15 cellular contexts compared by ENCODE assay signal in genomic region chr7:102542083-102542482, GRCh38. TPM values are rescaled to one million over a fixed set of nuclear protein-coding genes. Genes with fewer than 3 reads are reported as not detected.
DNase-seq lines count a peak whose midpoint lies in the region; ATAC-seq, FAIRE-seq and TF ChIP-seq lines count a peak whose summit lies in the region.
"Not testable (repeated sequence)": the region's sequence is repeated elsewhere in the genome, so short reads cannot be mapped to it uniquely, and the experiment has no call there.
"Had no signal": no experiment of that assay in that cellular context is flagged by ENCODE, and none has a peak within 500 bp of the region (broad histone marks: within the 10 kb centered on the region; RNA-seq: fewer than 3 reads in every experiment).

No MANE protein-coding gene starts in this region.

- H3K27me3 Mint-ChIP-seq in CD14-positive monocyte (ENCODE audit: low read depth in 3 of 3); activated CD4-positive, alpha-beta T cell treated with anti-CD3 and anti-CD28 coated beads, Interleukin-2, amount 10 ng/mL, durations not matched to agents 24 days and 14 days: not testable (repeated sequence)

- not testable (repeated sequence) for H3K36me3 Mint-ChIP-seq in CD14-positive monocyte; activated CD4-positive, alpha-beta T cell treated with anti-CD3 and anti-CD28 coated beads, Interleukin-2, amount 10 ng/mL, durations not matched to agents 24 days and 14 days (ENCODE audit: low read depth)

- FAIRE-seq in kidney (lab: Jason Lieb, UNC), result not testable (repeated sequence)

- not testable (repeated sequence) for H3K4me1 Mint-ChIP-seq in CD14-positive monocyte; activated CD4-positive, alpha-beta T cell treated with anti-CD3 and anti-CD28 coated beads, Interleukin-2, amount 10 ng/mL, durations not matched to agents 24 days and 14 days

- intact Hi-C loops in CD14-positive monocyte (cut with micrococcal nuclease); activated CD4-positive, alpha-beta T cell treated with anti-CD3 and anti-CD28 coated beads, Interleukin-2, amount 10 ng/mL, durations not matched to agents 24 days and 14 days (cut with micrococcal nuclease); cardiac septum (cut with DNase I); kidney (cut with DNase I); sigmoid colon (cut with DNase I); aorta (cut with DNase I): not testable (repeated sequence)

- not testable (repeated sequence) for TF ChIP-seq CTCF in CD14-positive monocyte (IDR thresholded peaks at IDR 0.05); epithelial cell of esophagus (IDR thresholded peaks at IDR 0.05; ENCODE audit: insufficient read depth, low read depth, low read length, missing control alignments); kidney (IDR thresholded peaks at IDR 0.05; ENCODE audit: borderline replicate concordance, extremely low read depth, insufficient read depth); sigmoid colon (IDR thresholded peaks at IDR 0.05)

- H3K27ac Mint-ChIP-seq in CD14-positive monocyte; activated CD4-positive, alpha-beta T cell treated with anti-CD3 and anti-CD28 coated beads, Interleukin-2, amount 10 ng/mL, durations not matched to agents 24 days and 14 days: not testable (repeated sequence)

- H3K4me1 ChIP-seq in kidney (ENCODE audit: control insufficient read depth in 1 of 2, insufficient read depth in 1 of 2, low read depth in 1 of 2, low read length in 2 of 2); sigmoid colon; aorta (ENCODE audit: control insufficient read depth in 1 of 2, insufficient read depth in 2 of 2, low read length in 2 of 2): not testable (repeated sequence)

- H3K27ac ChIP-seq in kidney (ENCODE audit: low read depth in 2 of 2, low read length in 2 of 2); sigmoid colon; aorta (ENCODE audit: low read depth in 1 of 2, low read length in 2 of 2): not testable (repeated sequence)

- not testable (repeated sequence) for TF ChIP-seq EP300 in sigmoid colon (IDR thresholded peaks at IDR 0.05)

- WGBS in sigmoid colon, 2 donors, result 100% methylated on average over 4 of the region's 8 CpGs
- WGBS in aorta, 2 donors, result 94 to 98% methylated on average over 3 to 4 of the region's 8 CpGs

- peak; percentile 8 for ATAC-seq in aorta (ENCODE audit: low FRiP score)

- not testable (repeated sequence) for H3K4me3 Mint-ChIP-seq in CD14-positive monocyte; activated CD4-positive, alpha-beta T cell treated with anti-CD3 and anti-CD28 coated beads, Interleukin-2, amount 10 ng/mL, durations not matched to agents 24 days and 14 days

- H3K9ac ChIP-seq in kidney (ENCODE audit: low read length in 2 of 2), result not testable (repeated sequence)

- TF ChIP-seq POLR2A in sigmoid colon (IDR thresholded peaks at IDR 0.05), result not testable (repeated sequence)

- H3K9me3 ChIP-seq in kidney (ENCODE audit: control insufficient read depth in 1 of 2, low read length in 2 of 2); sigmoid colon; aorta (ENCODE audit: control insufficient read depth, low read length): not testable (repeated sequence)

- peak overlapping the region; percentile 24 for H3K4me3 ChIP-seq in epithelial cell of esophagus (ENCODE audit: low read length)
- H3K4me3 ChIP-seq in kidney (ENCODE audit: low read length in 2 of 2); sigmoid colon; aorta (ENCODE audit: low read length in 2 of 2): not testable (repeated sequence)

- H3K36me3 ChIP-seq in kidney (ENCODE audit: control insufficient read depth in 1 of 2, insufficient read depth in 2 of 2, low read length in 2 of 2); sigmoid colon; aorta (ENCODE audit: control insufficient read depth in 1 of 2, insufficient read depth in 2 of 2, low read length in 1 of 2): not testable (repeated sequence)

- not testable (repeated sequence) for H3K9me3 Mint-ChIP-seq in CD14-positive monocyte; activated CD4-positive, alpha-beta T cell treated with anti-CD3 and anti-CD28 coated beads, Interleukin-2, amount 10 ng/mL, durations not matched to agents 24 days and 14 days

- DNase-seq in CD14-positive monocyte (ENCODE audit: low spot score), result peak; percentile 36
- peak; percentile 34 for DNase-seq in activated CD4-positive, alpha-beta T cell treated with anti-CD3 and anti-CD28 coated beads, Interleukin-2, amount 10 ng/mL, durations not matched to agents 24 days and 14 days
- not testable (repeated sequence) for DNase-seq in epithelial cell of esophagus (ENCODE audit: low read depth)
- peak; percentile 60 for DNase-seq in cardiac septum (ENCODE audit: low spot score)
- DNase-seq in kidney, result peak; percentile 39
- peak; percentile 77 for DNase-seq in mesenteric fat pad (ENCODE audit: low spot score)
- DNase-seq in sigmoid colon, result peak; percentile 42
- peak in 1 of 2 donors; percentile 17 for DNase-seq in aorta

- not testable (repeated sequence) for H3K27me3 ChIP-seq in sigmoid colon; aorta (ENCODE audit: control insufficient read depth in 1 of 2, insufficient read depth in 2 of 2, low read length in 1 of 2)

RNA-seq across cellular contexts. Expression of gene UPK3BL2, which starts 1.4 kb away (rescaled TPM):
- polyA plus RNA-seq in CD14-positive monocyte, result under 1 TPM; 0.30 to 0.39 TPM
- total RNA-seq in activated CD4-positive, alpha-beta T cell treated with anti-CD3 and anti-CD28 coated beads, Interleukin-2, amount 10 ng/mL, durations not matched to agents 24 days and 14 days, result 14.1 and 19.2 TPM in 2 replicates
- 7.7 TPM for total RNA-seq in cardiac septum
- 21.6 TPM for total RNA-seq in kidney
- polyA plus RNA-seq in kidney (ENCODE audit: insufficient read depth, low read depth, low replicate concordance), result 6.8 TPM
- total RNA-seq in mesenteric fat pad, result 9.9 TPM
- 10 to 100 TPM in 1 of 4 donors, 1 to 10 TPM in 2, under 1 TPM in 1; 0.99 to 10.9 (median 3.4) TPM for total RNA-seq in sigmoid colon
- polyA plus RNA-seq in sigmoid colon, result 10 to 100 TPM in 1 of 3 donors, not detected in 2; 14.2 TPM
- total RNA-seq in aorta, result 10 to 100 TPM; 19.5 to 41.7 TPM
- 10 to 100 TPM in 1 of 2 donors, 1 to 10 TPM in 1; 4.0 to 27.5 TPM for polyA plus RNA-seq in aorta
- total RNA-seq: G401 had no signal

RNA-seq across cellular contexts. Expression of gene SPDYE2, which starts 8.9 kb away (rescaled TPM):
- polyA plus RNA-seq in CD14-positive monocyte (not detected), kidney (ENCODE audit: insufficient read depth, low read depth, low replicate concordance) (not detected), sigmoid colon (under 1 TPM in 1 of 3 donors, not detected in 2; 0.12 TPM), aorta (not detected)
- 0.19 TPM in 1 of 2 replicates, not detected in the other for total RNA-seq in activated CD4-positive, alpha-beta T cell treated with anti-CD3 and anti-CD28 coated beads, Interleukin-2, amount 10 ng/mL, durations not matched to agents 24 days and 14 days
- total RNA-seq in cardiac septum (not detected), kidney (0.50 TPM), mesenteric fat pad (not detected), sigmoid colon (not detected), aorta (not detected)
- total RNA-seq: A172; CD8-positive, alpha-beta memory T cell; Daoy; G401; GM12878 had no signal
- polyA plus RNA-seq: A549, BJ had no signal

RNA-seq across cellular contexts. Expression of gene RASA4B, which starts 24.5 kb away (rescaled TPM):
- polyA plus RNA-seq in CD14-positive monocyte (10 to 100 TPM in 1 of 2 donors, 1 to 10 TPM in 1; 6.3 to 20.1 TPM), kidney (ENCODE audit: insufficient read depth, low read depth, low replicate concordance) (24.0 TPM), sigmoid colon (10 to 100 TPM; 11.4 to 24.4 (median 16.6) TPM), aorta (10 to 100 TPM; 14.4 to 50.9 TPM)
- total RNA-seq in activated CD4-positive, alpha-beta T cell treated with anti-CD3 and anti-CD28 coated beads, Interleukin-2, amount 10 ng/mL, durations not matched to agents 24 days and 14 days, result 27.1 and 28.6 TPM in 2 replicates
- total RNA-seq in cardiac septum (6.3 TPM), kidney (22.5 TPM), mesenteric fat pad (16.3 TPM), sigmoid colon (10 to 100 TPM in 2 of 4 donors, 1 to 10 TPM in 2; 2.5 to 39.1 (median 12.9) TPM), aorta (10 to 100 TPM; 44.1 to 81.9 TPM)
- total RNA-seq: Daoy had no signal

RNA-seq across cellular contexts. Expression of gene POLR2J3, which starts 30.3 kb away (rescaled TPM):
- 10 to 100 TPM; 24.4 to 24.9 TPM for polyA plus RNA-seq in CD14-positive monocyte
- 49.3 and 50.9 TPM in 2 replicates for total RNA-seq in activated CD4-positive, alpha-beta T cell treated with anti-CD3 and anti-CD28 coated beads, Interleukin-2, amount 10 ng/mL, durations not matched to agents 24 days and 14 days
- 18.9 TPM for total RNA-seq in cardiac septum
- 48.0 TPM for total RNA-seq in kidney
- polyA plus RNA-seq in kidney (ENCODE audit: insufficient read depth, low read depth, low replicate concordance), result 70.8 TPM
- total RNA-seq in mesenteric fat pad, result 23.5 TPM
- total RNA-seq in sigmoid colon, result 10 to 100 TPM; 10.7 to 19.1 (median 15.1) TPM
- 100 to 1,000 TPM in 1 of 3 donors, 10 to 100 TPM in 2; 13.9 to 103 (median 33.6) TPM for polyA plus RNA-seq in sigmoid colon
- 10 to 100 TPM; 27.5 to 69.9 TPM for total RNA-seq in aorta
- polyA plus RNA-seq in aorta, result 10 to 100 TPM; 35.4 to 64.7 TPM
